Comparison of ENCODE assay signal across 9 cellular contexts in the genomic region with DNA sequence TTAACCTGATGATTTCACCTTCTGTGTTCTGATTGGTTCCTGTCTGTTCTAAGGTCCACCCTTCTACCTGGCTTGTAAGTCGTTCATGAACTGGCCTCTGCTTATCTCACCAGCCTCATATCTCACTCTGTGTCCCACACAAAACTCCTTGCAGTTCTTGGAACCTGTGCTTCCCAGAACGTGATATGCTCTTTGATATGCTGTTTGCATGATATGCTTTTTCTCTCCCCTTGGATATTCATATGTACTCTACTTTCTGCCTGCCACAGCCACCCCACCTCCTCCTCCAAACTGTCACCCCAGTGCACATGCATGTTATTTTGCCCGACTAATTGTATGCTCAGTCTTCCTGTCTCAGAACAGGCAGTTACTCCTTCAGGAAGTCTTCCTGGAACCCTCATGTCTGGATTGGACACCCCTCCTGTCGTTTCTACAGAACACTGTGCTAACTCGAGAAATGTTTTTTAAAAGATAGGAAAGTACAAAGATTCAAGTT. TPM values are rescaled to one million over a fixed set of nuclear protein-coding genes. Genes with fewer than 3 reads are reported as not detected.
DNase-seq lines count a peak whose midpoint lies in the region; ATAC-seq and TF ChIP-seq lines count a peak whose summit lies in the region.
"Had no signal": no experiment of that assay in that cellular context is flagged by ENCODE, and none has a peak within 500 bp of the region (broad histone marks: within the 10 kb centered on the region; RNA-seq: fewer than 3 reads in every experiment).

No MANE protein-coding gene starts in this region.

- H3K27ac ChIP-seq in CD4-positive, alpha-beta memory T cell (ENCODE audit: low read depth, low read length) = no peak overlapping the region
- H3K27ac ChIP-seq in RWPE1 (peak overlapping the region; percentile 91), esophagus muscularis mucosa (replicated peaks in 1 of 4) (peak overlapping the region; percentile 97 to 100 (median 98)), osteoblast (ENCODE audit: low read depth, low read length) (peak overlapping the region; percentile 98)

- no peaks in the 10 kb centered on the region for H3K36me3 ChIP-seq in CD4-positive, alpha-beta memory T cell (ENCODE audit: insufficient read depth, low read length)
- H3K36me3 ChIP-seq in esophagus muscularis mucosa = no peaks in the 10 kb centered on the region
- peaks cover 3% of the 10 kb centered on the region for H3K36me3 ChIP-seq in osteoblast (ENCODE audit: insufficient read depth, low read length)

- peaks cover 28% of the 10 kb centered on the region for H3K4me1 ChIP-seq in CD4-positive, alpha-beta memory T cell (ENCODE audit: insufficient read depth, low read length)
- H3K4me1 ChIP-seq in esophagus muscularis mucosa (peaks cover 31 to 47% (median 44%) of the 10 kb centered on the region in 4 donors), osteoblast (ENCODE audit: insufficient read depth, low read length) (peaks cover 29% of the 10 kb centered on the region)

- peak overlapping the region in 6 of 8 donors; percentile 0 to 100 (median 80) for H3K4me3 Mint-ChIP-seq in CD4-positive, alpha-beta memory T cell

- H4K20me1 ChIP-seq in osteoblast (ENCODE audit: insufficient read depth, low read length) = peaks cover 16% of the 10 kb centered on the region

- TF ChIP-seq CTCF in RWPE1 (conservative IDR thresholded peaks at IDR 0.05; ENCODE audit: low read depth) (no peak), esophagus muscularis mucosa (IDR thresholded peaks at IDR 0.05) (no peak), osteoblast (IDR thresholded peaks at IDR 0.05; ENCODE audit: extremely low read depth, low read depth, low read length) (no peak)

- peaks cover 0 to 3% of the 10 kb centered on the region in 2 donors for H3K27me3 Mint-ChIP-seq in CD4-positive, alpha-beta memory T cell

- no peaks in the 10 kb centered on the region for H3K9me3 Mint-ChIP-seq in CD4-positive, alpha-beta memory T cell

- peak overlapping the region in 5 of 7 donors; percentile 39 to 98 (median 74) for H3K27ac Mint-ChIP-seq in CD4-positive, alpha-beta memory T cell

- peaks cover 36% of the 10 kb centered on the region for H3K79me2 ChIP-seq in osteoblast (ENCODE audit: insufficient read depth, low read length)

- no peak for TF ChIP-seq POLR2A in esophagus muscularis mucosa (IDR thresholded peaks at IDR 0.05; ENCODE audit: low read depth)

- POLR2A ChIA-PET in CD4-positive, alpha-beta memory T cell (lab: Charles Lee; ENCODE audit: partially characterized antibody) = interaction anchor here (5.1 kb wide), 1 partner anchor 15 kb away, joined by 179 read pairs; no protein-coding TSS in a partner anchor
- POLR2A ChIA-PET in RWPE1 (lab: Yijun Ruan, JAX; ENCODE audit: low non-redundant PET) = no interaction called here

- ATAC-seq in GM19395 (IDR thresholded peaks at IDR 0.05; ENCODE audit: unreplicated experiment) (no peak), HG03521 (IDR thresholded peaks at IDR 0.05; ENCODE audit: unreplicated experiment) (no peak)

- H3K4me2 ChIP-seq in osteoblast (ENCODE audit: insufficient read depth, low read length) = peak overlapping the region; percentile 98

- H3K4me1 Mint-ChIP-seq in CD4-positive, alpha-beta memory T cell = peaks cover 18 to 42% (median 25%) of the 10 kb centered on the region in 4 donors

- TF ChIP-seq EP300 in esophagus muscularis mucosa (IDR thresholded peaks at IDR 0.05) = no peak

- H3K36me3 Mint-ChIP-seq in CD4-positive, alpha-beta memory T cell = peaks cover 0 to 11% of the 10 kb centered on the region in 2 donors

- DNase-seq in CD4-positive, alpha-beta memory T cell = no peak
- DNase-seq in RWPE1 (ENCODE audit: low spot score) (no peak), esophagus muscularis mucosa (ENCODE audit: extremely low spot score) (no peak), osteoblast (ENCODE audit: insufficient read length, low spot score, missing footprints) (no peak), anterior cingulate cortex (lab: John Stamatoyannopoulos, UW) (no peak), SW480 (ENCODE audit: low spot score) (no peak)
- DNase-seq: cerebellar nuclear complex had no signal

- no peak overlapping the region for H3K4me3 ChIP-seq in CD4-positive, alpha-beta memory T cell (ENCODE audit: low read length in 2 of 2)
- H3K4me3 ChIP-seq in esophagus muscularis mucosa (peak overlapping the region in 3 of 4 donors; percentile 88 to 98 (median 93)), osteoblast (ENCODE audit: insufficient read depth, low read length) (peak overlapping the region; percentile 97)

- WGBS in esophagus muscularis mucosa = 20% methylated on average over 5 of the region's 5 CpGs

- peak overlapping the region; percentile 45 for H2AFZ ChIP-seq in osteoblast (ENCODE audit: low read length)

- H3K9me3 ChIP-seq in CD4-positive, alpha-beta memory T cell (ENCODE audit: control insufficient read depth in 1 of 2, low read length in 2 of 2) = no peaks in the 10 kb centered on the region
- H3K9me3 ChIP-seq in esophagus muscularis mucosa (no peaks in the 10 kb centered on the region), osteoblast (ENCODE audit: low read depth, low read length) (no peaks in the 10 kb centered on the region)

- no peaks in the 10 kb centered on the region for H3K27me3 ChIP-seq in CD4-positive, alpha-beta memory T cell (ENCODE audit: insufficient read depth, low read length)
- no peaks in the 10 kb centered on the region for H3K27me3 ChIP-seq in esophagus muscularis mucosa
- H3K27me3 ChIP-seq in osteoblast (ENCODE audit: insufficient read depth, low read length) = no peaks in the 10 kb centered on the region

- CTCF ChIA-PET in CD4-positive, alpha-beta memory T cell (lab: Charles Lee; ENCODE audit: partially characterized antibody) = interaction anchor here (1.1 to 7.1 kb wide), 6 partner anchors 11 to 66 kb away, joined by 4 to 100 read pairs (median 25); a partner anchor contains a TSS
- CTCF ChIA-PET in RWPE1 (lab: Yijun Ruan, JAX) = interaction anchor here (1.6 kb wide), 1 partner anchor 48 kb away, joined by 4 read pairs; no protein-coding TSS in a partner anchor

- intact Hi-C loops in CD4-positive, alpha-beta memory T cell (cut with micrococcal nuclease) = no loop called here
- intact Hi-C loops in esophagus muscularis mucosa (cut with DNase I) = no loop called here

RNA-seq across cellular contexts. Expression of a gene that starts 1.9 kb away (rescaled TPM):
- total RNA-seq in CD4-positive, alpha-beta memory T cell = 10 to 100 TPM; 15.6 to 15.7 TPM
- polyA plus RNA-seq in CD4-positive, alpha-beta memory T cell = 10 to 100 TPM; 10.3 to 12.8 TPM
- total RNA-seq in esophagus muscularis mucosa (10 to 100 TPM; 18.7 to 56.0 (median 39.9) TPM), osteoblast (14.8 and 16.5 TPM in 2 replicates)

RNA-seq across cellular contexts. Expression of a gene that starts 13.5 kb away (rescaled TPM):
- not detected for total RNA-seq in CD4-positive, alpha-beta memory T cell
- polyA plus RNA-seq in CD4-positive, alpha-beta memory T cell = not detected
- total RNA-seq in esophagus muscularis mucosa (1 to 10 TPM in 2 of 4 donors, under 1 TPM in 2; 0.71 to 1.6 (median 1.0) TPM), osteoblast (0.36 and 0.59 TPM in 2 replicates)

Comparison
In these comparisons a context has a peak if more than half of its experiments do, and no peak if none do; other contexts are left out.
1. H3K4me3 ChIP-seq: peak in esophagus muscularis mucosa (3 of 4) and osteoblast (single experiment); none in CD4-positive, alpha-beta memory T cell (0 of 2).